In genomic region chr11:122153746-122154145, GRCh38 we compare ENCODE assay signal across 1 cellular context.
TF ChIP-seq lines count a peak whose summit lies in the region.

No MANE protein-coding gene starts in this region.

TF ChIP-seq in IMR-90, 13 proteins besides CTCF, POLR2A, EP300 and RAD21:
- TF ChIP-seq ELK1 (IDR thresholded peaks at IDR 0.05; ENCODE audit: borderline replicate concordance, low read depth, low read length) (no peak), RCOR1 (IDR thresholded peaks at IDR 0.05; ENCODE audit: insufficient replicate concordance, low read length) (no peak), SMC3 (IDR thresholded peaks at IDR 0.05; ENCODE audit: low read depth, low read length) (no peak), BHLHE40 (IDR thresholded peaks at IDR 0.05; ENCODE audit: low read depth, low read length) (no peak), NFE2L2 (IDR thresholded peaks at IDR 0.05; ENCODE audit: low read depth, low read length) (no peak), MAZ (IDR thresholded peaks at IDR 0.05; ENCODE audit: borderline replicate concordance, low read depth, low read length) (no peak), MXI1 (IDR thresholded peaks at IDR 0.05; ENCODE audit: borderline replicate concordance, low read depth, low read length) (no peak)
